8 cellular contexts compared by ENCODE assay signal in genomic region chr11:47980093-47980906, GRCh38. TPM values are rescaled to one million over a fixed set of nuclear protein-coding genes. Genes with fewer than 3 reads are reported as not detected.
DNase-seq lines count a peak whose midpoint lies in the region; ATAC-seq lines count a peak whose summit lies in the region.

PTPRJ (plus strand) TSS chr11:47980559; CDS start chr11:47980913, 354 bp downstream.

- H3K36me3 ChIP-seq in ES-I3 (ENCODE audit: insufficient read depth, low read length) (no peaks in the 10 kb centered on the region), GM23248 (ENCODE audit: low read depth) (no peaks in the 10 kb centered on the region), MG63 (peaks cover 17% of the 10 kb centered on the region)

- H3K4me1 Mint-ChIP-seq in activated CD4-positive, alpha-beta T cell treated with anti-CD3 and anti-CD28 coated beads for 36 hours, result peaks cover 30% of the 10 kb centered on the region

- peaks cover 38% of the 10 kb centered on the region for H3K79me2 ChIP-seq in GM23248 (ENCODE audit: insufficient read depth)

- in situ Hi-C loops in GM23248 (cut with MboI), result loop anchor here (10.0 kb wide), 1 partner anchor 135 kb away; no protein-coding TSS in a partner anchor

- peak; percentile 40 for ATAC-seq in activated CD4-positive, alpha-beta T cell treated with anti-CD3 and anti-CD28 coated beads for 36 hours
- peak; percentile 58 for ATAC-seq in left colon

- H3K9ac ChIP-seq in ES-I3 (ENCODE audit: low read depth, low read length) (peak within 1 kb of the TSS; percentile 72), GM23248 (peak within 1 kb of the TSS; percentile 80)

- peak within 1 kb of the TSS; percentile 93 for H3K4me3 Mint-ChIP-seq in activated CD4-positive, alpha-beta T cell treated with anti-CD3 and anti-CD28 coated beads for 36 hours

- H3K36me3 Mint-ChIP-seq in activated CD4-positive, alpha-beta T cell treated with anti-CD3 and anti-CD28 coated beads for 36 hours (ENCODE audit: low read depth), result peaks cover 16% of the 10 kb centered on the region

- H4K20me1 ChIP-seq in GM23248 (ENCODE audit: insufficient read depth), result no peaks in the 10 kb centered on the region

- peaks cover 5% of the 10 kb centered on the region for H3K27me3 Mint-ChIP-seq in activated CD4-positive, alpha-beta T cell treated with anti-CD3 and anti-CD28 coated beads for 36 hours

- POLR2A ChIA-PET in activated CD4-positive, alpha-beta T cell treated with anti-CD3 and anti-CD28 coated beads for 36 hours (lab: Charles Lee), result interaction anchor here (0.5 kb wide), 1 partner anchor 37 kb away, joined by 3 read pairs; no protein-coding TSS in a partner anchor

- intact Hi-C loops in activated CD4-positive, alpha-beta T cell treated with anti-CD3 and anti-CD28 coated beads for 36 hours (cut with DNase I, micrococcal nuclease), result loop anchor here (1.0 to 5.0 kb wide), 4 partner anchors 21 to 76 kb away; no protein-coding TSS in a partner anchor
- intact Hi-C loops in left colon (cut with DNase I, micrococcal nuclease), result no loop called here

- H3K4me3 ChIP-seq in GM23248 (peak within 1 kb of the TSS; percentile 81), MG63 (peak within 1 kb of the TSS; percentile 77)

- peaks cover 4% of the 10 kb centered on the region; the same call in 1 of the 2 replicates for H3K4me1 ChIP-seq in ES-I3 (ENCODE audit: insufficient read depth, low read length)
- H3K4me1 ChIP-seq in GM23248 (ENCODE audit: insufficient read depth), result peaks cover 29% of the 10 kb centered on the region

- H3K4me2 ChIP-seq in GM23248 (ENCODE audit: unreplicated experiment), result peak within 1 kb of the TSS; percentile 84

- H3K9me3 Mint-ChIP-seq in activated CD4-positive, alpha-beta T cell treated with anti-CD3 and anti-CD28 coated beads for 36 hours (ENCODE audit: low read depth), result no peaks in the 10 kb centered on the region

- H3K27me3 ChIP-seq in GM23248 (replicated peaks; ENCODE audit: insufficient read depth) (no peaks in the 10 kb centered on the region), MG63 (no peaks in the 10 kb centered on the region)

- no peaks in the 10 kb centered on the region for H3K9me2 ChIP-seq in GM23248 (ENCODE audit: insufficient read depth)

- H3K9me3 ChIP-seq in ES-I3 (ENCODE audit: control insufficient read depth, insufficient read depth, low read length) (no peaks in the 10 kb centered on the region), GM23248 (ENCODE audit: low read depth) (no peaks in the 10 kb centered on the region), MG63 (no peaks in the 10 kb centered on the region)

- peak within 1 kb of the TSS; percentile 20 for H3K27ac Mint-ChIP-seq in activated CD4-positive, alpha-beta T cell treated with anti-CD3 and anti-CD28 coated beads for 36 hours

- no peak within 1 kb of the TSS for H3K27ac ChIP-seq in GM23248
- H3K27ac ChIP-seq in cingulate gyrus (ENCODE audit: low read depth, low read length), result peak within 1 kb of the TSS; percentile 69

- WGBS in GM23248 (ENCODE audit: low coverage in 1 of 2, low lambda C conversion rate in 2 of 2, missing lambda C conversion rate in 2 of 2), 2 experiments, result 3% methylated on average over 37 to 68 of the region's 110 CpGs

- CTCF ChIA-PET in activated CD4-positive, alpha-beta T cell treated with anti-CD3 and anti-CD28 coated beads for 36 hours (lab: Charles Lee), result no interaction called here

- DNase-seq in GM23248, result peak; percentile 71
- peak; percentile 61 for DNase-seq in MG63
- peak; percentile 73 for DNase-seq in activated CD4-positive, alpha-beta T cell treated with anti-CD3 and anti-CD28 coated beads for 36 hours
- DNase-seq in left colon, result peak; percentile 54 to 70
- peak; percentile 61 to 64 for DNase-seq in stimulated activated CD4-positive, alpha-beta T cell treated with anti-CD3 and anti-CD28 coated beads, Interleukin-2, amount 100 ng/mL, for 24 hours
- no peak for DNase-seq in NCI-H446 treated with DMSO at 0.1 percent for 48 hours (lab: John Stamatoyannopoulos, UW)

- H3F3A ChIP-seq in GM23248 (ENCODE audit: insufficient read depth), result peaks cover 19% of the 10 kb centered on the region

- peak within 1 kb of the TSS; percentile 75 for H2AFZ ChIP-seq in GM23248

RNA-seq across cellular contexts. Expression of gene PTPRJ, which starts in this region (rescaled TPM):
- total RNA-seq in GM23248 (2014; rRNA removed; shearing (Covaris generic)), result 9.5 and 10.0 TPM in 2 replicates
- polyA plus RNA-seq in GM23248 (2016; fragmentation: Nextera tagmentation; extraction: Ambion mirVana), result 4.1 and 4.5 TPM in 2 replicates
- 7.7 and 9.2 TPM in 2 replicates for total RNA-seq in MG63 (2014; rRNA removed; shearing (Covaris generic); ENCODE audit: low replicate concordance)
- 10 to 100 TPM; 20.8 to 21.3 TPM for total RNA-seq in activated CD4-positive, alpha-beta T cell treated with anti-CD3 and anti-CD28 coated beads for 36 hours
- 10 to 100 TPM; 38.5 to 58.9 TPM for total RNA-seq in left colon

Comparison
In these comparisons a context has a peak if more than half of its experiments do, and no peak if none do; other contexts are left out.
1. intact Hi-C loops: an anchor here in activated CD4-positive, alpha-beta T cell treated with anti-CD3 and anti-CD28 coated beads for 36 hours (1.0 to 5.0 kb wide); none called in left colon.